ENCODE assay signal across 8 cellular contexts in genomic region chr14:23306412-23307145, GRCh38. TPM values are rescaled to one million over a fixed set of nuclear protein-coding genes. Genes with fewer than 3 reads are reported as not detected.
DNase-seq lines count a peak whose midpoint lies in the region; ATAC-seq and TF ChIP-seq lines count a peak whose summit lies in the region.

Gene BCL2L2, plus strand, starts transcription at chr14:23306833. Its CDS starts 935 bp downstream, at chr14:23307768.

- no peaks in the 10 kb centered on the region for H3K36me3 ChIP-seq in CD4-positive, alpha-beta memory T cell (ENCODE audit: insufficient read depth, low read length)

- H3K27me3 Mint-ChIP-seq in dendritic cell treated with granulocyte-macrophage colony-stimulating factor and Interleukin-4, amounts not matched to agents 40 ng/mL and 50 ng/mL, for 4 days = no peaks in the 10 kb centered on the region
- peaks cover 17 to 33% of the 10 kb centered on the region in 2 donors for H3K27me3 Mint-ChIP-seq in CD4-positive, alpha-beta memory T cell

- H3K9me3 Mint-ChIP-seq in dendritic cell treated with granulocyte-macrophage colony-stimulating factor and Interleukin-4, amounts not matched to agents 40 ng/mL and 50 ng/mL, for 4 days = no peaks in the 10 kb centered on the region
- peaks cover 0 to 2% (median 0%) of the 10 kb centered on the region in 8 donors for H3K9me3 Mint-ChIP-seq in CD4-positive, alpha-beta memory T cell

- H3K36me3 Mint-ChIP-seq in dendritic cell treated with granulocyte-macrophage colony-stimulating factor and Interleukin-4, amounts not matched to agents 40 ng/mL and 50 ng/mL, for 4 days (ENCODE audit: low read depth) = peaks cover 58% of the 10 kb centered on the region
- peaks cover 0 to 4% of the 10 kb centered on the region in 2 donors for H3K36me3 Mint-ChIP-seq in CD4-positive, alpha-beta memory T cell

- CTCF ChIA-PET in CD4-positive, alpha-beta memory T cell (lab: Charles Lee; ENCODE audit: partially characterized antibody) = interaction anchor here (1.8 to 7.3 kb wide), 2 partner anchors 10 to 14 kb away, joined by 8 to 93 read pairs; partner anchors contain the start of gene PABPN1

- H3K27ac ChIP-seq in CD4-positive, alpha-beta memory T cell (ENCODE audit: low read depth, low read length) = no peak within 1 kb of the TSS

- no peaks in the 10 kb centered on the region for H3K9me3 ChIP-seq in CD4-positive, alpha-beta memory T cell (ENCODE audit: control insufficient read depth in 1 of 2, low read length in 2 of 2)

- no peaks in the 10 kb centered on the region for H3K4me1 ChIP-seq in CD4-positive, alpha-beta memory T cell (ENCODE audit: insufficient read depth, low read length)

- POLR2A ChIA-PET in CD4-positive, alpha-beta memory T cell (lab: Charles Lee; ENCODE audit: partially characterized antibody) = interaction anchor here (0.9 to 9.6 kb wide), 3 partner anchors 14 to 212 kb away, joined by 3 to 373 read pairs (median 3); partner anchors contain the start of genes ACIN1, C14orf119 and PABPN1

- TF ChIP-seq CTCF in LNCaP clone FGC (IDR thresholded peaks at IDR 0.05; ENCODE audit: control insufficient read depth, extremely low read depth, insufficient read depth) = no peak

- peak; percentile 10 for DNase-seq in stimulated activated CD4-positive, alpha-beta T cell treated with anti-CD3 and anti-CD28 coated beads, Interleukin-1b, Interleukin-23, amount 100 ng/mL, for 48 hours
- DNase-seq in stimulated activated CD4-positive, alpha-beta T cell treated with anti-CD3 and anti-CD28 coated beads, Interleukin-12 subunit alpha, Interleukin-12 subunit beta, amount 100 ng/mL, for 4 hours = no peak
- DNase-seq in LNCaP clone FGC (ENCODE audit: low read depth) (peak; percentile 80), RKO (ENCODE audit: low spot score) (peak; percentile 89), left colon (peak; percentile 95)
- DNase-seq in stimulated activated naive CD8-positive, alpha-beta T cell treated with anti-CD3 and anti-CD28 coated beads, Interleukin-15, Interleukin-2, amounts not matched to agents 100 U/mL and 50 U/mL, for 24 hours = peak; percentile 43
- no peak for DNase-seq in CD4-positive, alpha-beta memory T cell

- peak; percentile 73 for ATAC-seq in left colon
- ATAC-seq in stimulated activated naive CD8-positive, alpha-beta T cell treated with anti-CD3 and anti-CD28 coated beads, Interleukin-15, Interleukin-2, amounts not matched to agents 100 U/mL and 50 U/mL, for 24 hours = no peak

- H3K4me3 ChIP-seq in LNCaP clone FGC (ENCODE audit: low read depth, low read length) = peak within 1 kb of the TSS; percentile 75
- H3K4me3 ChIP-seq in CD4-positive, alpha-beta memory T cell (ENCODE audit: low read length in 2 of 2) = no peak within 1 kb of the TSS

- intact Hi-C loops in dendritic cell treated with granulocyte-macrophage colony-stimulating factor and Interleukin-4, amounts not matched to agents 40 ng/mL and 50 ng/mL, for 4 days (cut with micrococcal nuclease) = no loop called here
- intact Hi-C loops in left colon (cut with DNase I, micrococcal nuclease) = no loop called here
- intact Hi-C loops in CD4-positive, alpha-beta memory T cell (cut with micrococcal nuclease) = no loop called here

- H3K27me3 ChIP-seq in CD4-positive, alpha-beta memory T cell (ENCODE audit: insufficient read depth, low read length) = no peaks in the 10 kb centered on the region

- H3K4me3 Mint-ChIP-seq in dendritic cell treated with granulocyte-macrophage colony-stimulating factor and Interleukin-4, amounts not matched to agents 40 ng/mL and 50 ng/mL, for 4 days = peak within 1 kb of the TSS; percentile 88
- H3K4me3 Mint-ChIP-seq in CD4-positive, alpha-beta memory T cell = no peak within 1 kb of the TSS

- peaks cover 76% of the 10 kb centered on the region for H3K4me1 Mint-ChIP-seq in dendritic cell treated with granulocyte-macrophage colony-stimulating factor and Interleukin-4, amounts not matched to agents 40 ng/mL and 50 ng/mL, for 4 days (ENCODE audit: low read depth)
- peaks cover 4 to 10% (median 6%) of the 10 kb centered on the region in 4 donors for H3K4me1 Mint-ChIP-seq in CD4-positive, alpha-beta memory T cell

- H3K27ac Mint-ChIP-seq in dendritic cell treated with granulocyte-macrophage colony-stimulating factor and Interleukin-4, amounts not matched to agents 40 ng/mL and 50 ng/mL, for 4 days = peak within 1 kb of the TSS; percentile 87
- H3K27ac Mint-ChIP-seq in CD4-positive, alpha-beta memory T cell = peak within 1 kb of the TSS in 1 of 7 donors; percentile 54

RNA-seq across cellular contexts. Expression of gene BCL2L2, which starts in this region (rescaled TPM):
- 10 to 100 TPM; 34.7 to 40.2 TPM for total RNA-seq in left colon
- 1 to 10 TPM; 2.0 to 3.6 TPM for total RNA-seq in CD4-positive, alpha-beta memory T cell
- polyA plus RNA-seq in CD4-positive, alpha-beta memory T cell = not detected

Comparison
In these comparisons a context has a peak if more than half of its experiments do, and no peak if none do; other contexts are left out.
1. RNA of gene BCL2L2 (total RNA-seq): 34.7 to 40.2 TPM in left colon; 2.0 to 3.6 TPM in CD4-positive, alpha-beta memory T cell; every median in the first group is over 4 times any median in the second.
2. DNase-seq: peak in stimulated activated CD4-positive, alpha-beta T cell treated with anti-CD3 and anti-CD28 coated beads, Interleukin-1b, Interleukin-23, amount 100 ng/mL, for 48 hours (single experiment), LNCaP clone FGC (single experiment), RKO (single experiment), left colon (2 of 2) and stimulated activated naive CD8-positive, alpha-beta T cell treated with anti-CD3 and anti-CD28 coated beads, Interleukin-15, Interleukin-2, amounts not matched to agents 100 U/mL and 50 U/mL, for 24 hours (single experiment); none in stimulated activated CD4-positive, alpha-beta T cell treated with anti-CD3 and anti-CD28 coated beads, Interleukin-12 subunit alpha, Interleukin-12 subunit beta, amount 100 ng/mL, for 4 hours (single experiment) and CD4-positive, alpha-beta memory T cell (0 of 5).